27 cellular contexts compared by ENCODE assay signal in genomic region chr4:177446571-177446970, GRCh38. TPM values are rescaled to one million over a fixed set of nuclear protein-coding genes. Genes with fewer than 3 reads are reported as not detected.
DNase-seq lines count a peak whose midpoint lies in the region; ATAC-seq and TF ChIP-seq lines count a peak whose summit lies in the region.
"Had no signal": no experiment of that assay in that cellular context is flagged by ENCODE, and none has a peak within 500 bp of the region (broad histone marks: within the 10 kb centered on the region; RNA-seq: fewer than 3 reads in every experiment).

No MANE protein-coding gene starts in this region.

- no peak overlapping the region for H2BK15ac ChIP-seq in IMR-90 (ENCODE audit: low read depth, low read length)

- no peak overlapping the region for H3K4ac ChIP-seq in IMR-90 (ENCODE audit: low read depth, low read length)

- TF ChIP-seq POLR2A in IMR-90 (IDR thresholded peaks at IDR 0.05; ENCODE audit: low read depth, low read length) = no peak

- peaks cover 4% of the 10 kb centered on the region for H3K4me1 ChIP-seq in ES-I3 (ENCODE audit: insufficient read depth, low read length)
- H3K4me1 ChIP-seq in IMR-90 (ENCODE audit: control insufficient read depth, insufficient read depth, low read length) = peaks cover 5% of the 10 kb centered on the region; the same call in 1 of the 2 replicates

- H4K8ac ChIP-seq in IMR-90 (ENCODE audit: low read depth in 2 of 2, low read length in 2 of 2) = no peak overlapping the region; a peak in 1 of 4 replicates

- H4K5ac ChIP-seq in IMR-90 (ENCODE audit: low read depth, low read length) = peak overlapping the region; percentile 77; the same call in 1 of the 2 replicates

- H3K27ac Mint-ChIP-seq in brain = peak overlapping the region in 3 of 5 experiments; percentile 10 to 32 (median 26)
- H3K27ac Mint-ChIP-seq in activated naive CD4-positive, alpha-beta T cell treated with anti-CD3 and anti-CD28 coated beads, Interleukin-2, amount 10 ng/mL, durations not matched to agents 7 days and 5 days = no peak overlapping the region
- H3K27ac Mint-ChIP-seq: nephron, progenitor cell of endocrine pancreas had no signal

- no peaks in the 10 kb centered on the region for H3K79me2 ChIP-seq in neural cell (replicated peaks; ENCODE audit: insufficient read depth, low read length)
- H3K79me2 ChIP-seq: hepatocyte had no signal

- CTCF ChIA-PET in IMR-90 (lab: Yijun Ruan, JAX) = interaction anchor here (0.5 kb wide), 1 partner anchor 120 kb away, joined by 4 read pairs; no protein-coding TSS in a partner anchor
- CTCF ChIA-PET in activated naive CD4-positive, alpha-beta T cell treated with anti-CD3 and anti-CD28 coated beads, Interleukin-2, amount 10 ng/mL, durations not matched to agents 7 days and 5 days (lab: Charles Lee) = interaction anchor here (1.2 kb wide), 1 partner anchor 28 kb away, joined by 3 read pairs; no protein-coding TSS in a partner anchor

- no peaks in the 10 kb centered on the region for H3K9me3 Mint-ChIP-seq in brain
- H3K9me3 Mint-ChIP-seq in activated naive CD4-positive, alpha-beta T cell treated with anti-CD3 and anti-CD28 coated beads, Interleukin-2, amount 10 ng/mL, durations not matched to agents 7 days and 5 days = no peaks in the 10 kb centered on the region
- H3K9me3 Mint-ChIP-seq: nephron had no signal

- peaks cover 0 to 5% of the 10 kb centered on the region in 2 experiments; a peak in 2 of 4 replicates for H3K79me1 ChIP-seq in IMR-90 (ENCODE audit: low read depth in 1 of 2, low read length in 2 of 2)

- H3K27me3 ChIP-seq in IMR-90 (ENCODE audit: control insufficient read depth, insufficient read depth, low read length) (no peaks in the 10 kb centered on the region), neural cell (ENCODE audit: insufficient read depth, low read depth, low read length) (no peaks in the 10 kb centered on the region)
- H3K27me3 ChIP-seq: body of pancreas, esophagus muscularis mucosa, hepatocyte, sigmoid colon had no signal

- no peak overlapping the region for H2BK20ac ChIP-seq in IMR-90 (ENCODE audit: low read depth, low read length)

- no TSS peak for BruUV-seq in IMR-90 (replicated peaks; lab: Mats Ljungman, UMichigan)

- H2BK5ac ChIP-seq in IMR-90 (ENCODE audit: low read depth, low read length, poor library complexity, severe bottlenecking) = peak overlapping the region; percentile 41

- TF ChIP-seq CTCF in IMR-90 (conservative IDR thresholded peaks at IDR 0.05; ENCODE audit: low read depth, low read length) (no peak), brain (conservative IDR thresholded peaks at IDR 0.05) (no peak), neural cell (IDR thresholded peaks at IDR 0.05; ENCODE audit: poor library complexity, severe bottlenecking) (no peak)

- H3K23ac ChIP-seq in IMR-90 (ENCODE audit: low read depth, low read length) = no peak overlapping the region

- no peaks in the 10 kb centered on the region for H3K36me3 Mint-ChIP-seq in brain
- H3K36me3 Mint-ChIP-seq in activated naive CD4-positive, alpha-beta T cell treated with anti-CD3 and anti-CD28 coated beads, Interleukin-2, amount 10 ng/mL, durations not matched to agents 7 days and 5 days = peaks cover 5% of the 10 kb centered on the region

- peaks cover 37% of the 10 kb centered on the region for H3K4me1 Mint-ChIP-seq in brain
- peaks cover 30% of the 10 kb centered on the region for H3K4me1 Mint-ChIP-seq in activated naive CD4-positive, alpha-beta T cell treated with anti-CD3 and anti-CD28 coated beads, Interleukin-2, amount 10 ng/mL, durations not matched to agents 7 days and 5 days

- H2AK5ac ChIP-seq in IMR-90 (ENCODE audit: low read depth, low read length) = no peak overlapping the region

- H3K4me2 ChIP-seq in IMR-90 (ENCODE audit: low read depth, low read length) (peak overlapping the region; percentile 28; the same call in 1 of the 2 replicates), neural cell (ENCODE audit: low read length) (peak overlapping the region; percentile 23)
- H3K4me2 ChIP-seq: hepatocyte had no signal

- no peak for ATAC-seq in IMR-90 (ENCODE audit: low read depth)
- ATAC-seq: body of pancreas; stimulated activated naive CD8-positive, alpha-beta T cell treated with anti-CD3 and anti-CD28 coated beads, Interleukin-15, Interleukin-2, amounts not matched to agents 100 U/mL and 50 U/mL, for 24 hours had no signal

- H2AK9ac ChIP-seq in IMR-90 (replicated peaks; ENCODE audit: low read depth, low read length, poor library complexity) = no peak overlapping the region

- no peaks in the 10 kb centered on the region for H3F3A ChIP-seq in neural cell (ENCODE audit: insufficient read depth, low read length, poor library complexity, severe bottlenecking)

- in situ Hi-C loops in IMR-90 (cut with MboI; ENCODE audit: low sequenced_read_pairs) = no loop called here

- no peaks in the 10 kb centered on the region for H3K9me3 ChIP-seq in ES-I3 (ENCODE audit: control insufficient read depth, insufficient read depth, low read length)
- H3K9me3 ChIP-seq in IMR-90 (ENCODE audit: control insufficient read depth, insufficient read depth, low read length) = no peaks in the 10 kb centered on the region
- no peaks in the 10 kb centered on the region for H3K9me3 ChIP-seq in neural cell (ENCODE audit: low read length)
- H3K9me3 ChIP-seq: body of pancreas, esophagus muscularis mucosa, sigmoid colon, thoracic aorta had no signal

- peak overlapping the region; percentile 33 for H3K18ac ChIP-seq in IMR-90 (ENCODE audit: low read depth, low read length)

- intact Hi-C loops in IMR-90 (cut with micrococcal nuclease) = loop anchor here (5.0 kb wide), 1 partner anchor 86 kb away; no protein-coding TSS in a partner anchor

- H4K20me1 ChIP-seq in IMR-90 (ENCODE audit: insufficient read depth, low read length) (no peaks in the 10 kb centered on the region), neural cell (ENCODE audit: insufficient read depth) (no peaks in the 10 kb centered on the region)

- TF ChIP-seq EP300 in neural cell (conservative IDR thresholded peaks at IDR 0.05; ENCODE audit: poor library complexity, severe bottlenecking) = no peak

- no CpG with 5 or more reads among the region's 2 CpGs for WGBS in IMR-90 (ENCODE audit: extremely low coverage in 2 of 2, insufficient read length in 1 of 2), 2 experiments

- H3K9me2 ChIP-seq in neural cell (ENCODE audit: insufficient read depth, low read length) = no peaks in the 10 kb centered on the region

- no peak overlapping the region for H3K4me3 ChIP-seq in IMR-90 (ENCODE audit: insufficient read depth, low read depth, low read length)
- H3K4me3 ChIP-seq in neural cell (ENCODE audit: low read length) = peak overlapping the region; percentile 3
- H3K4me3 ChIP-seq: body of pancreas, esophagus muscularis mucosa, hepatocyte, sigmoid colon, thoracic aorta had no signal

- POLR2A ChIA-PET in IMR-90 (lab: Charles Lee; ENCODE audit: unreplicated experiment) = no interaction called here

- peak overlapping the region; percentile 6; the same call in 1 of the 2 replicates for H2BK120ac ChIP-seq in IMR-90 (ENCODE audit: low read depth, low read length)

- no peak overlapping the region for H3K27ac ChIP-seq in IMR-90 (ENCODE audit: insufficient read depth, low read length)
- peak overlapping the region; percentile 43 for H3K27ac ChIP-seq in neural cell (ENCODE audit: low read length)
- H3K27ac ChIP-seq: body of pancreas, esophagus muscularis mucosa, hepatocyte, sigmoid colon, thoracic aorta, WERI-Rb-1 had no signal

- dilution Hi-C loops in IMR-90 (cut with HindIII; ENCODE audit: low sequenced_read_pairs, unreplicated experiment) = no loop called here

- no peak overlapping the region for H2AFZ ChIP-seq in IMR-90 (replicated peaks; ENCODE audit: low read length, poor library complexity)
- no peak overlapping the region for H2AFZ ChIP-seq in neural cell (ENCODE audit: low read depth, low read length)
- H2AFZ ChIP-seq: hepatocyte had no signal

- no peak overlapping the region for H4K91ac ChIP-seq in IMR-90 (ENCODE audit: insufficient read depth, low read depth, low read length)

- H3K9ac ChIP-seq in ES-I3 (ENCODE audit: low read depth, low read length) (peak overlapping the region; percentile 95), IMR-90 (ENCODE audit: low read depth, low read length) (no peak overlapping the region), neural cell (ENCODE audit: low read length) (no peak overlapping the region)

- no peak overlapping the region for H3K14ac ChIP-seq in IMR-90 (replicated peaks; ENCODE audit: low read depth, low read length)

- H3K36me3 ChIP-seq in ES-I3 (ENCODE audit: insufficient read depth, low read length) = no peaks in the 10 kb centered on the region
- no peaks in the 10 kb centered on the region for H3K36me3 ChIP-seq in IMR-90 (ENCODE audit: control insufficient read depth, insufficient read depth, low read length)
- no peaks in the 10 kb centered on the region for H3K36me3 ChIP-seq in neural cell (ENCODE audit: insufficient read depth, low read length)
- H3K36me3 ChIP-seq: esophagus muscularis mucosa, sigmoid colon, thoracic aorta had no signal

- no peak overlapping the region for H3K56ac ChIP-seq in IMR-90 (ENCODE audit: extremely low read depth, insufficient read depth, low read length)

- peaks cover 3% of the 10 kb centered on the region for H3K27me3 Mint-ChIP-seq in brain
- H3K27me3 Mint-ChIP-seq in activated naive CD4-positive, alpha-beta T cell treated with anti-CD3 and anti-CD28 coated beads, Interleukin-2, amount 10 ng/mL, durations not matched to agents 7 days and 5 days = no peaks in the 10 kb centered on the region
- H3K27me3 Mint-ChIP-seq: progenitor cell of endocrine pancreas had no signal

- H3K9me1 ChIP-seq in IMR-90 (ENCODE audit: insufficient read depth, low read length) = no peaks in the 10 kb centered on the region; the same call in 1 of the 2 replicates

- TF ChIP-seq RAD21 in IMR-90 (IDR thresholded peaks at IDR 0.05; ENCODE audit: low read length) (no peak), neural cell (conservative IDR thresholded peaks at IDR 0.05) (no peak)

- peak overlapping the region in 3 of 5 experiments; percentile 69 to 74 (median 72) for H3K4me3 Mint-ChIP-seq in brain
- no peak overlapping the region for H3K4me3 Mint-ChIP-seq in activated naive CD4-positive, alpha-beta T cell treated with anti-CD3 and anti-CD28 coated beads, Interleukin-2, amount 10 ng/mL, durations not matched to agents 7 days and 5 days
- H3K4me3 Mint-ChIP-seq: CD14-positive monocyte had no signal

- no peak for DNase-seq in IMR-90
- DNase-seq in activated naive CD4-positive, alpha-beta T cell treated with anti-CD3 and anti-CD28 coated beads, Interleukin-2, amount 10 ng/mL, durations not matched to agents 7 days and 5 days = no peak
- no peak for DNase-seq in central memory CD4-positive, alpha-beta T cell
- DNase-seq in NCI-H1694 (lab: John Stamatoyannopoulos, UW) = no peak
- DNase-seq: activated CD4-positive, alpha-beta T cell treated with anti-CD3 and anti-CD28 coated beads, Interleukin-2, amount 50 U/mL, for 1 hour; activated CD8-positive, alpha-beta memory T cell treated with anti-CD3 and anti-CD28 coated beads, Interleukin-2, amount 50 U/mL, for 4 hours; body of pancreas; effector memory CD4-positive, alpha-beta T cell; foreskin melanocyte; islet precursor cell; NCI-H146; NCI-H2171 treated with DMSO at 0.1 percent for 48 hours; NCI-H526 treated with DMSO at 0.1 percent for 48 hours; RPMI8226; sigmoid colon; stimulated activated CD4-positive, alpha-beta T cell treated with anti-CD3 and anti-CD28 coated beads, Interleukin-15, amount 100 ng/mL, for 24 hours; stimulated activated naive CD8-positive, alpha-beta T cell treated with anti-CD3 and anti-CD28 coated beads, Interleukin-15, Interleukin-2, amounts not matched to agents 100 U/mL and 50 U/mL, for 24 hours; WERI-Rb-1 had no signal

RNA-seq across cellular contexts. Expression of gene AGA, which starts 4.3 kb away (rescaled TPM):
- 35.8 and 38.5 TPM in 2 replicates for total RNA-seq in IMR-90 (2012; rRNA removed)
- polyA plus RNA-seq in IMR-90 (2012; rRNA removed) = 24.7 and 26.3 TPM in 2 replicates
- 21.4 and 27.6 TPM in 2 replicates for polyA plus RNA-seq in IMR-90 (2012; cell fraction: cytosol; rRNA removed)
- polyA plus RNA-seq in IMR-90 (2012; cell fraction: nucleus; rRNA removed; ENCODE audit: low replicate concordance) = 9.2 and 18.4 TPM in 2 replicates
- polyA plus RNA-seq in brain (ENCODE audit: insufficient read depth, low read depth, low replicate concordance) = 10.4 TPM
- 3.1 and 4.9 TPM in 2 replicates for polyA plus RNA-seq in neural cell
- polyA minus RNA-seq in neural cell = 1.5 and 2.5 TPM in 2 replicates
